In genomic region chr22:44192098-44192810, GRCh38 we compare ENCODE assay signal across 8 cellular contexts. TPM values are rescaled to one million over a fixed set of nuclear protein-coding genes. Genes with fewer than 3 reads are reported as not detected.
A peak's percentile ranks its signal among the peaks of the same experiment; 100 is the strongest.
DNase-seq lines count a peak whose midpoint lies in the region; ATAC-seq, FAIRE-seq and TF ChIP-seq lines count a peak whose summit lies in the region.

No MANE protein-coding gene starts in this region.

- no peaks in the 10 kb centered on the region for H3K36me3 ChIP-seq in mucosa of descending colon (ENCODE audit: low read depth)
- no peaks in the 10 kb centered on the region for H3K36me3 ChIP-seq in right atrium auricular region

- H3K4me1 ChIP-seq in mucosa of descending colon (ENCODE audit: low read depth): no peaks in the 10 kb centered on the region
- H3K4me1 ChIP-seq in right atrium auricular region: no peaks in the 10 kb centered on the region

- FAIRE-seq in frontal cortex (lab: Jason Lieb, UNC): no peak

- peak; percentile 52 for ATAC-seq in mucosa of descending colon

- H3K4me3 ChIP-seq in mucosa of descending colon: no peak overlapping the region
- H3K4me3 ChIP-seq in right atrium auricular region: no peak overlapping the region

- no peaks in the 10 kb centered on the region for H3K9me3 ChIP-seq in mucosa of descending colon
- H3K9me3 ChIP-seq in right atrium auricular region: no peaks in the 10 kb centered on the region

- no peak overlapping the region for H3K27ac ChIP-seq in right atrium auricular region

- no peaks in the 10 kb centered on the region for H3K27me3 ChIP-seq in right atrium auricular region

- TF ChIP-seq CTCF in mucosa of descending colon (IDR thresholded peaks at IDR 0.05) (no peak), right atrium auricular region (IDR thresholded peaks at IDR 0.05) (no peak)

- DNase-seq in DMS 273 (lab: John Stamatoyannopoulos, UW; ENCODE audit: unreplicated experiment): peak; percentile 44
- DNase-seq in NAMALWA (ENCODE audit: low spot score): peak; percentile 61
- peak; percentile 53 for DNase-seq in activated T-cell treated with anti-CD3 and anti-CD28 coated beads, Interleukin-2, amount 50 U/mL, for 1 hour
- DNase-seq in mucosa of descending colon: peak in 2 of 3 donors; percentile 13 to 56
- DNase-seq in amygdala (lab: John Stamatoyannopoulos, UW): no peak
- no peak for DNase-seq in COR-L47 (lab: John Stamatoyannopoulos, UW)
- no peak for DNase-seq in right atrium auricular region (ENCODE audit: low spot score)
- DNase-seq in frontal cortex (ENCODE audit: low spot score in 2 of 2): no peak

- intact Hi-C loops in mucosa of descending colon (cut with DNase I, micrococcal nuclease): no loop called here

RNA-seq across cellular contexts. Expression of gene PARVG, which starts 11.5 kb away (rescaled TPM):
- 1 to 10 TPM; 5.8 to 9.7 (median 8.1) TPM for total RNA-seq in mucosa of descending colon
- 1 to 10 TPM; 2.1 to 7.2 TPM for total RNA-seq in right atrium auricular region
- 0.41 TPM for total RNA-seq in frontal cortex

Comparison
In these comparisons a context has a peak if more than half of its experiments do, and no peak if none do; other contexts are left out.
1. DNase-seq: peak in DMS 273 (single experiment), NAMALWA (single experiment), activated T-cell treated with anti-CD3 and anti-CD28 coated beads, Interleukin-2, amount 50 U/mL, for 1 hour (single experiment) and mucosa of descending colon (2 of 3); none in amygdala (0 of 56), COR-L47 (single experiment), right atrium auricular region (single experiment) and frontal cortex (0 of 2).